In the genomic region with DNA sequence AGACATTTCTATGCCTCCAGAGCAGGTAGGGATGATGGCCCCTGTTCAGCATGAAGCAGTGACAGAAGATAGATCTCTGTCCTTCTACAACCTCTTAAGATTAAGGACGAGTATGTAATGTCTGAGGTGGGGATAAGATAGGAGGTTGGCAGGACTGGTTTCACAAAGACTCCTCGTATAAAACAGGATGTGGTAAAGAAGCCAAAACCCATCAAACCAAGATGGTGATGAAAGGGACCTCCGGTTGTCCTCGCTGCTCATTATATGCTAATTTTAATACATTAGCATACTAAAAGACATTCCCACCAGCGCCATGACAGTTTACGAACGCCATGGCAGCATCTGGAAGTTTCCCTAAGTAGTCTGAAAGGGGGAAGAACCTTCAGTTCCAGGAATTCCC, we compare ENCODE assay signal across 22 cellular contexts. TPM values are rescaled to one million over a fixed set of nuclear protein-coding genes. Genes with fewer than 3 reads are reported as not detected.
DNase-seq lines count a peak whose midpoint lies in the region; ATAC-seq and TF ChIP-seq lines count a peak whose summit lies in the region.
"Had no signal": no experiment of that assay in that cellular context is flagged by ENCODE, and none has a peak within 500 bp of the region (broad histone marks: within the 10 kb centered on the region; RNA-seq: fewer than 3 reads in every experiment).

No MANE protein-coding gene starts in this region.

- peak; percentile 75 to 79 for ATAC-seq in CD4-positive, CD25-positive, alpha-beta regulatory T cell (ENCODE audit: low read depth in 2 of 2)
- ATAC-seq in T-helper 17 cell, result peak; percentile 85
- ATAC-seq in GM19467 (IDR thresholded peaks at IDR 0.05; ENCODE audit: unreplicated experiment), result no peak
- ATAC-seq in gastroesophageal sphincter, result no peak
- ATAC-seq: heart left ventricle, lower lobe of right lung had no signal

- peaks cover 17% of the 10 kb centered on the region for H3K4me1 ChIP-seq in CD4-positive, CD25-positive, alpha-beta regulatory T cell (ENCODE audit: control insufficient read depth, insufficient read depth, low read length, poor library complexity, severe bottlenecking)
- H3K4me1 ChIP-seq in gastroesophageal sphincter, result no peaks in the 10 kb centered on the region
- H3K4me1 ChIP-seq: lower lobe of right lung had no signal

- H3K36me3 ChIP-seq in CD4-positive, CD25-positive, alpha-beta regulatory T cell (ENCODE audit: control insufficient read depth, insufficient read depth, low read length), result peaks cover 61% of the 10 kb centered on the region
- H3K36me3 ChIP-seq in gastroesophageal sphincter, result peaks cover 0 to 20% of the 10 kb centered on the region in 2 donors

- H3K9me3 Mint-ChIP-seq in CD4-positive, CD25-positive, alpha-beta regulatory T cell, result peaks cover 0 to 2% (median 0%) of the 10 kb centered on the region in 7 donors
- H3K9me3 Mint-ChIP-seq in immature natural killer cell, result no peaks in the 10 kb centered on the region
- H3K9me3 Mint-ChIP-seq: nephron had no signal

- H3K4me3 ChIP-seq in CD4-positive, CD25-positive, alpha-beta regulatory T cell (ENCODE audit: low read depth, low read length), result peak overlapping the region; percentile 52
- no peak overlapping the region for H3K4me3 ChIP-seq in gastroesophageal sphincter
- H3K4me3 ChIP-seq: heart left ventricle, lower lobe of right lung, tibial artery had no signal

- H3K9me3 ChIP-seq in CD4-positive, CD25-positive, alpha-beta regulatory T cell (ENCODE audit: control insufficient read depth in 2 of 2, low read length in 2 of 2), result no peaks in the 10 kb centered on the region
- H3K9me3 ChIP-seq in T-helper 17 cell (ENCODE audit: control insufficient read depth, low read length, poor library complexity, severe bottlenecking) (no peaks in the 10 kb centered on the region), gastroesophageal sphincter (no peaks in the 10 kb centered on the region)
- H3K9me3 ChIP-seq: heart left ventricle, lower lobe of right lung, tibial artery had no signal

- peaks cover 62% of the 10 kb centered on the region for H3K36me3 Mint-ChIP-seq in CD4-positive, CD25-positive, alpha-beta regulatory T cell
- H3K36me3 Mint-ChIP-seq in T-helper 17 cell (ENCODE audit: low read depth) (peaks cover 19% of the 10 kb centered on the region), immature natural killer cell (peaks cover 39 to 62% (median 41%) of the 10 kb centered on the region in 3 donors)

- no peak for TF ChIP-seq CTCF in gastroesophageal sphincter (IDR thresholded peaks at IDR 0.05)

- DNase-seq in CD4-positive, CD25-positive, alpha-beta regulatory T cell, result peak in 2 of 3 donors; percentile 49 to 73
- DNase-seq in GF-D8 (lab: John Stamatoyannopoulos, UW), result peak; percentile 49
- no peak for DNase-seq in T-helper 17 cell
- peak; percentile 49 to 64 (median 64) for DNase-seq in immature natural killer cell
- DNase-seq in NCI-H1092 treated with DMSO at 0.1 percent for 48 hours (lab: John Stamatoyannopoulos, UW), result no peak
- DNase-seq: activated CD4-positive, CD25-positive, alpha-beta regulatory T cell; amygdala; cerebellar nuclear complex; DMS153; effector CD8-positive, alpha-beta T cell; HCEC 1CT; heart left ventricle; lower lobe of right lung; NCI-H1694 treated with DMSO at 0.1 percent for 48 hours; NK-92 treated with Interleukin-12 subunit alpha and Interleukin-12 subunit beta, amount 100 ng/mL, for 24 hours; Right ventricle myocardium superior; tibial artery had no signal

- H3K27ac Mint-ChIP-seq in CD4-positive, CD25-positive, alpha-beta regulatory T cell, result peak overlapping the region in 2 of 3 donors; percentile 26 to 60
- H3K27ac Mint-ChIP-seq in T-helper 17 cell, result peak overlapping the region; percentile 65
- H3K27ac Mint-ChIP-seq in immature natural killer cell, result peak overlapping the region; percentile 36 to 87 (median 77)
- H3K27ac Mint-ChIP-seq: nephron; progenitor cell of endocrine pancreas; T-helper 1 cell treated with Interleukin-12 subunit alpha and Interleukin-12 subunit beta and Interleukin-4 antibody, amounts not matched to agents 30 μg/mL and 1 μg/mL, for 36 hours had no signal

- peak overlapping the region in 2 of 4 donors; percentile 28 to 48 for H3K4me3 Mint-ChIP-seq in CD4-positive, CD25-positive, alpha-beta regulatory T cell
- H3K4me3 Mint-ChIP-seq in T-helper 17 cell, result no peak overlapping the region
- H3K4me3 Mint-ChIP-seq in immature natural killer cell, result peak overlapping the region; percentile 44 to 72 (median 57)
- H3K4me3 Mint-ChIP-seq: nephron; T-helper 1 cell treated with Interleukin-12 subunit alpha and Interleukin-12 subunit beta and Interleukin-4 antibody, amounts not matched to agents 30 μg/mL and 1 μg/mL, for 36 hours had no signal

- TF ChIP-seq POLR2A in gastroesophageal sphincter (IDR thresholded peaks at IDR 0.05), result no peak

- H3K4me1 Mint-ChIP-seq in CD4-positive, CD25-positive, alpha-beta regulatory T cell, result peaks cover 11 to 42% (median 23%) of the 10 kb centered on the region in 4 donors
- H3K4me1 Mint-ChIP-seq in T-helper 17 cell (peaks cover 30% of the 10 kb centered on the region), immature natural killer cell (peaks cover 37 to 41% of the 10 kb centered on the region in 2 donors)

- no peak overlapping the region for H3K27ac ChIP-seq in CD4-positive, CD25-positive, alpha-beta regulatory T cell (ENCODE audit: insufficient read depth, low read length, poor library complexity, severe bottlenecking)
- H3K27ac ChIP-seq in gastroesophageal sphincter, result no peak overlapping the region
- H3K27ac ChIP-seq: heart left ventricle, lower lobe of right lung, tibial artery had no signal

- H3K27me3 ChIP-seq in CD4-positive, CD25-positive, alpha-beta regulatory T cell (ENCODE audit: control insufficient read depth, insufficient read depth, low read length), result no peaks in the 10 kb centered on the region
- H3K27me3 ChIP-seq in gastroesophageal sphincter, result no peaks in the 10 kb centered on the region
- H3K27me3 ChIP-seq: heart left ventricle, tibial artery had no signal

- WGBS in gastroesophageal sphincter (ENCODE audit: low coverage in 1 of 2), 2 donors, result 66 to 70% methylated on average over 7 of the region's 7 CpGs

- TF ChIP-seq EP300 in gastroesophageal sphincter (IDR thresholded peaks at IDR 0.05), result no peak

- no peaks in the 10 kb centered on the region for H3K27me3 Mint-ChIP-seq in CD4-positive, CD25-positive, alpha-beta regulatory T cell
- H3K27me3 Mint-ChIP-seq in T-helper 17 cell, result no peaks in the 10 kb centered on the region
- H3K27me3 Mint-ChIP-seq in immature natural killer cell (ENCODE audit: low read depth in 3 of 3), result peaks cover 0 to 15% (median 7%) of the 10 kb centered on the region in 3 donors

RNA-seq across cellular contexts. Expression of a gene that starts 27.2 kb away (rescaled TPM):
- 16.5 TPM for total RNA-seq in CD4-positive, CD25-positive, alpha-beta regulatory T cell
- 10 to 100 TPM in 3 of 4 donors, 1 to 10 TPM in 1; 9.8 to 19.6 (median 12.7) TPM for polyA plus RNA-seq in CD4-positive, CD25-positive, alpha-beta regulatory T cell
- total RNA-seq in T-helper 17 cell, result 10 to 100 TPM; 19.2 to 31.0 TPM
- 10 to 100 TPM; 20.8 to 32.6 (median 24.1) TPM for polyA plus RNA-seq in immature natural killer cell
- 10 to 100 TPM in 3 of 4 donors, 1 to 10 TPM in 1; 8.6 to 20.9 (median 14.3) TPM for total RNA-seq in gastroesophageal sphincter

RNA-seq across cellular contexts. Expression of a gene that starts 27.6 kb away (rescaled TPM):
- total RNA-seq in CD4-positive, CD25-positive, alpha-beta regulatory T cell, result 70.0 TPM
- 10 to 100 TPM; 73.2 to 95.0 (median 78.7) TPM for polyA plus RNA-seq in CD4-positive, CD25-positive, alpha-beta regulatory T cell
- 10 to 100 TPM; 66.3 to 78.0 TPM for total RNA-seq in T-helper 17 cell
- polyA plus RNA-seq in immature natural killer cell, result 100 to 1,000 TPM; 101 to 111 (median 108) TPM
- total RNA-seq in gastroesophageal sphincter, result 10 to 100 TPM; 23.8 to 48.5 (median 26.2) TPM

RNA-seq across cellular contexts. Expression of a gene that starts 44.8 kb away (rescaled TPM):
- total RNA-seq in CD4-positive, CD25-positive, alpha-beta regulatory T cell, result 8.7 TPM
- 1 to 10 TPM in 1 of 4 donors, under 1 TPM in 3; 0.60 to 1.1 (median 0.76) TPM for polyA plus RNA-seq in CD4-positive, CD25-positive, alpha-beta regulatory T cell
- 1 to 10 TPM; 7.5 to 9.0 TPM for total RNA-seq in T-helper 17 cell
- 1 to 10 TPM in 1 of 3 donors, under 1 TPM in 2; 0.15 to 1.4 (median 0.81) TPM for polyA plus RNA-seq in immature natural killer cell
- 10 to 100 TPM in 3 of 4 donors, 1 to 10 TPM in 1; 7.2 to 13.7 (median 11.3) TPM for total RNA-seq in gastroesophageal sphincter

Comparison
In these comparisons a context has a peak if more than half of its experiments do, and no peak if none do; other contexts are left out.
1. ATAC-seq: peak in CD4-positive, CD25-positive, alpha-beta regulatory T cell (2 of 2) and T-helper 17 cell (single experiment); none in GM19467 (single experiment) and gastroesophageal sphincter (single experiment).
2. DNase-seq: peak in CD4-positive, CD25-positive, alpha-beta regulatory T cell (2 of 3), GF-D8 (single experiment) and immature natural killer cell (3 of 3); none in T-helper 17 cell (0 of 3) and NCI-H1092 treated with DMSO at 0.1 percent for 48 hours (single experiment).
3. Peak in every context shown above with its lines, with median percentiles within 50 percentile points of each other: H3K27ac Mint-ChIP-seq.